In the genomic region with DNA sequence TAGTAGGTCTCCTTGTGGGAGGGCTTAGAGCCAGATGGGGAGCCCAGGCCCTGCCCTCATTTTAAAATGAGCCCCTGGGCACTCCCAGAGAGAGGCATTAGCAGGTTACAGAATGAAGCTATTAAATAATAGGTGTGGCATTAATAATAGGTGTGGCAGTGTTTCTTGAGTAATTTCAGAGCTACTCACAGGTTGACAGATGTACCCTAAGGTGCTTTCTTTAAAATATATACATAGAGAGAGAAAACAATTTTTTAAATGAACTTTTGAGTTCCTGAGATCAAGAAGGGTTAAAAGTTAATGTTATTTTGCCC, we compare ENCODE assay signal across 8 cellular contexts. TPM values are rescaled to one million over a fixed set of nuclear protein-coding genes. Genes with fewer than 3 reads are reported as not detected.
A peak's percentile ranks its signal among the peaks of the same experiment; 100 is the strongest.
DNase-seq lines count a peak whose midpoint lies in the region; ATAC-seq, FAIRE-seq and TF ChIP-seq lines count a peak whose summit lies in the region.

No MANE protein-coding gene starts in this region.

- H3K36me3 ChIP-seq in BLaER1, result no peaks in the 10 kb centered on the region
- H3K36me3 ChIP-seq in bronchial epithelial cell (ENCODE audit: control insufficient read depth, insufficient read depth, low read length), result no peaks in the 10 kb centered on the region
- no peaks in the 10 kb centered on the region for H3K36me3 ChIP-seq in naive thymus-derived CD4-positive, alpha-beta T cell (ENCODE audit: control insufficient read depth in 2 of 3, insufficient read depth in 3 of 3, low read length in 3 of 3)

- H3K9me3 ChIP-seq in BLaER1, result no peaks in the 10 kb centered on the region
- H3K9me3 ChIP-seq in naive thymus-derived CD4-positive, alpha-beta T cell (ENCODE audit: control insufficient read depth in 2 of 3, low read length in 3 of 3), result no peaks in the 10 kb centered on the region

- DNase-seq in bronchial epithelial cell (ENCODE audit: low read depth) (peak; percentile 52), hypothalamus (lab: John Stamatoyannopoulos, UW) (no peak)
- DNase-seq in naive thymus-derived CD4-positive, alpha-beta T cell, result no peak
- DNase-seq in activated effector memory CD4-positive, alpha-beta T cell treated with Interleukin-2 at 50 U/mL for 16 hours, result no peak

- peaks cover 55% of the 10 kb centered on the region for H4K20me1 ChIP-seq in BLaER1

- TF ChIP-seq CTCF in bronchial epithelial cell (IDR thresholded peaks at IDR 0.05; ENCODE audit: insufficient read depth, low read length, severe bottlenecking), result no peak

- peaks cover 22 to 38% (median 36%) of the 10 kb centered on the region in 7 donors for H3K4me1 Mint-ChIP-seq in naive thymus-derived CD4-positive, alpha-beta T cell

- no peak for FAIRE-seq in bronchial epithelial cell (lab: Jason Lieb, UNC)

- H3K27me3 ChIP-seq in BLaER1 (no peaks in the 10 kb centered on the region), bronchial epithelial cell (ENCODE audit: control insufficient read depth, insufficient read depth, low read length) (no peaks in the 10 kb centered on the region)
- H3K27me3 ChIP-seq in naive thymus-derived CD4-positive, alpha-beta T cell (ENCODE audit: control insufficient read depth in 2 of 2, insufficient read depth in 2 of 2, low read length in 2 of 2), result no peaks in the 10 kb centered on the region

- intact Hi-C loops in naive thymus-derived CD4-positive, alpha-beta T cell (cut with micrococcal nuclease), result loop anchor here (1.0 to 5.0 kb wide), 13 partner anchors 49 to 779 kb away; partner anchors contain the start of genes SLC25A24 (in 2 of the 2), CLCC1 (in 1 of the 2), ELAPOR1 (in 1 of the 2) and TMEM167B (in 1 of the 2)

- H3K4me3 Mint-ChIP-seq in naive thymus-derived CD4-positive, alpha-beta T cell, result peak overlapping the region in 9 of 10 donors; percentile 93 to 99 (median 96)

- H3K36me3 Mint-ChIP-seq in naive thymus-derived CD4-positive, alpha-beta T cell, result no peaks in the 10 kb centered on the region

- no peaks in the 10 kb centered on the region for H3K9me3 Mint-ChIP-seq in naive thymus-derived CD4-positive, alpha-beta T cell

- peak overlapping the region; percentile 84 to 96 (median 91) for H3K27ac Mint-ChIP-seq in naive thymus-derived CD4-positive, alpha-beta T cell

- ATAC-seq in HG02943 (IDR thresholded peaks at IDR 0.05; ENCODE audit: low read depth, unreplicated experiment), result peak; percentile 29
- ATAC-seq in naive thymus-derived CD4-positive, alpha-beta T cell, result no peak
- ATAC-seq in HG02970 (IDR thresholded peaks at IDR 0.05; ENCODE audit: low FRiP score, unreplicated experiment), result no peak
- no peak for ATAC-seq in GM18520 (IDR thresholded peaks at IDR 0.05; ENCODE audit: unreplicated experiment)

- H3K9ac ChIP-seq in BLaER1, result peak overlapping the region; percentile 86; the same call in 1 of the 2 replicates

- CTCF ChIA-PET in naive thymus-derived CD4-positive, alpha-beta T cell (lab: Charles Lee), result interaction anchor here (0.9 to 6.2 kb wide), 16 partner anchors 9 to 552 kb away, joined by 3 to 99 read pairs (median 4); partner anchors contain the start of genes HENMT1 and PRPF38B

- H3K27ac ChIP-seq in BLaER1, result no peak overlapping the region
- peak overlapping the region; percentile 62 for H3K27ac ChIP-seq in naive thymus-derived CD4-positive, alpha-beta T cell (ENCODE audit: low read depth, low read length)

- peaks cover 62% of the 10 kb centered on the region for H3K4me1 ChIP-seq in BLaER1
- H3K4me1 ChIP-seq in naive thymus-derived CD4-positive, alpha-beta T cell (ENCODE audit: control insufficient read depth in 2 of 2, insufficient read depth in 2 of 2, low read length in 2 of 2), result peaks cover 21 to 31% of the 10 kb centered on the region in 2 donors

- POLR2A ChIA-PET in naive thymus-derived CD4-positive, alpha-beta T cell (lab: Charles Lee), result interaction anchor here (0.7 to 4.6 kb wide), 7 partner anchors 8 to 361 kb away, joined by 3 to 53 read pairs (median 11); partner anchors contain the start of genes HENMT1, PRPF38B and SLC25A24

- H3K4me3 ChIP-seq in BLaER1 (peak overlapping the region; percentile 87), bronchial epithelial cell (ENCODE audit: low read depth, low read length) (no peak overlapping the region)
- peak overlapping the region; percentile 63 for H3K4me3 ChIP-seq in naive thymus-derived CD4-positive, alpha-beta T cell (ENCODE audit: low read length)

- H3K4me2 ChIP-seq in BLaER1, result peak overlapping the region; percentile 90

- no peaks in the 10 kb centered on the region for H3K27me3 Mint-ChIP-seq in naive thymus-derived CD4-positive, alpha-beta T cell

RNA-seq across cellular contexts. Expression of gene EEIG2, which starts 1.2 kb away (rescaled TPM):
- 0.51 and 1.3 TPM in 2 replicates for total RNA-seq in bronchial epithelial cell
- total RNA-seq in naive thymus-derived CD4-positive, alpha-beta T cell, result 10 to 100 TPM in 3 of 5 experiments, 1 to 10 TPM in 2; 7.8 to 15.9 (median 10.9) TPM
- under 1 TPM; 0.72 to 0.76 TPM for polyA plus RNA-seq in naive thymus-derived CD4-positive, alpha-beta T cell
